23 cellular contexts compared by ENCODE assay signal in genomic region chr16:79229371-79229770, GRCh38.
"Had no signal": no experiment of that assay in that cellular context is flagged by ENCODE, and none has a peak within 500 bp of the region (broad histone marks: within the 10 kb centered on the region; RNA-seq: fewer than 3 reads in every experiment).

No MANE protein-coding gene starts in this region.

- H3K9me3 ChIP-seq: pancreas, right lobe of liver, thoracic aorta, transverse colon had no signal

- H2AFZ ChIP-seq: hepatocyte had no signal

- H3K4me3 ChIP-seq: dorsolateral prefrontal cortex, hepatocyte, lung, pancreas, right lobe of liver, spleen, thoracic aorta, transverse colon had no signal

- FAIRE-seq: endometrium, frontal cortex, kidney, pancreas had no signal

- H3K36me3 ChIP-seq: pancreas, right lobe of liver, spleen, thoracic aorta, transverse colon had no signal

- H3K4me2 ChIP-seq: hepatocyte had no signal

- H3K79me2 ChIP-seq: hepatocyte had no signal

- H3K4me1 ChIP-seq: pancreas, right lobe of liver, spleen had no signal

- DNase-seq: cortex of kidney; dorsolateral prefrontal cortex; effector memory CD4-positive, alpha-beta T cell; kidney; left cardiac atrium; left ventricle myocardium superior; mesenchymal stem cell; naive thymus-derived CD4-positive, alpha-beta T cell; pancreas; right lobe of liver; spleen; stimulated activated CD4-positive, alpha-beta T cell treated with anti-CD3 and anti-CD28 coated beads, Interleukin-15, amount 100 ng/mL, for 24 hours; stimulated activated CD4-positive, alpha-beta T cell treated with anti-CD3 and anti-CD28 coated beads, Interleukin-1b, Interleukin-23, amount 100 ng/mL, for 48 hours; stimulated activated CD4-positive, alpha-beta T cell treated with anti-CD3 and anti-CD28 coated beads, Interleukin-4, amount 100 ng/mL, for 24 hours; stimulated activated naive B cell treated with anti-CD40 and anti-IgM and Interleukin-4, amounts not matched to agents 10 μg/mL and 1 μg/mL and 100 μg/mL, for 72 hours; stimulated activated naive CD8-positive, alpha-beta T cell treated with anti-CD3 and anti-CD28 coated beads, Interleukin-15, amount 100 ng/mL, for 72 hours; transverse colon had no signal

- H3K27me3 ChIP-seq: dorsolateral prefrontal cortex, hepatocyte, pancreas, right lobe of liver, spleen, transverse colon had no signal

- ATAC-seq: esophagus mucosa; left cardiac atrium; left ventricle myocardium superior; naive thymus-derived CD4-positive, alpha-beta T cell; pancreas; stimulated activated naive B cell treated with anti-CD40 and anti-IgM and Interleukin-4, amounts not matched to agents 10 μg/mL and 1 μg/mL and 100 μg/mL, for 72 hours; stimulated activated naive CD8-positive, alpha-beta T cell treated with anti-CD3 and anti-CD28 coated beads, Interleukin-15, amount 100 ng/mL, for 72 hours had no signal

- H3K27ac ChIP-seq: dorsolateral prefrontal cortex, hepatocyte, pancreas, right lobe of liver, spleen, thoracic aorta, transverse colon had no signal
